20 cellular contexts compared by ENCODE assay signal in genomic region chr10:5708356-5708755, GRCh38.
"Had no signal": no experiment of that assay in that cellular context is flagged by ENCODE, and none has a peak within 500 bp of the region (broad histone marks: within the 10 kb centered on the region; RNA-seq: fewer than 3 reads in every experiment).

No MANE protein-coding gene starts in this region.

- H3K27ac Mint-ChIP-seq: activated CD4-positive, alpha-beta T cell treated with anti-CD3 and anti-CD28 coated beads, Interleukin-2, amount 10 ng/mL, durations not matched to agents 24 days and 14 days; activated CD8-positive, alpha-beta T cell treated with anti-CD3 and anti-CD28 coated beads, Interleukin-2, amount 10 ng/mL, durations not matched to agents 7 days and 5 days had no signal

- H3K9me3 Mint-ChIP-seq: activated CD4-positive, alpha-beta T cell treated with anti-CD3 and anti-CD28 coated beads, Interleukin-2, amount 10 ng/mL, durations not matched to agents 24 days and 14 days; activated T-cell treated with anti-CD3 and anti-CD28 coated beads, Interleukin-2, amount 50 U/mL, for 4 hours; neural crest cell had no signal

- H3K36me3 ChIP-seq: brain microvascular endothelial cell, heart left ventricle, left lung, spleen, tibial artery had no signal

- DNase-seq: activated CD4-positive, alpha-beta T cell treated with anti-CD3 and anti-CD28 coated beads, Interleukin-2, amount 10 ng/mL, durations not matched to agents 24 days and 14 days; activated CD8-positive, alpha-beta T cell treated with anti-CD3 and anti-CD28 coated beads, Interleukin-2, amount 10 ng/mL, durations not matched to agents 7 days and 5 days; activated gamma-delta T cell; activated T-cell treated with anti-CD3 and anti-CD28 coated beads, Interleukin-2, amount 50 U/mL, for 4 hours; aorta; brain microvascular endothelial cell; central memory CD4-positive, alpha-beta T cell; heart left ventricle; kidney; left lung; midbrain; retina; spleen; stimulated activated CD4-positive, alpha-beta T cell treated with anti-CD3 and anti-CD28 coated beads, Interleukin-4, amount 100 ng/mL, for 4 hours; stimulated activated naive CD4-positive, alpha-beta T cell; substantia nigra; T1000; tibial artery had no signal

- H3K4me3 Mint-ChIP-seq: activated CD4-positive, alpha-beta T cell treated with anti-CD3 and anti-CD28 coated beads, Interleukin-2, amount 10 ng/mL, durations not matched to agents 24 days and 14 days; activated CD8-positive, alpha-beta T cell treated with anti-CD3 and anti-CD28 coated beads, Interleukin-2, amount 10 ng/mL, durations not matched to agents 7 days and 5 days; activated T-cell treated with anti-CD3 and anti-CD28 coated beads, Interleukin-2, amount 50 U/mL, for 4 hours; neural crest cell had no signal

- H3K27me3 Mint-ChIP-seq: activated CD4-positive, alpha-beta T cell treated with anti-CD3 and anti-CD28 coated beads, Interleukin-2, amount 10 ng/mL, durations not matched to agents 24 days and 14 days had no signal

- ATAC-seq: activated CD8-positive, alpha-beta T cell treated with anti-CD3 and anti-CD28 coated beads, Interleukin-2, amount 10 ng/mL, durations not matched to agents 7 days and 5 days; activated T-cell treated with anti-CD3 and anti-CD28 coated beads, Interleukin-2, amount 50 U/mL, for 4 hours; heart left ventricle; left lung had no signal

- H3K9me3 ChIP-seq: heart left ventricle, left lung, spleen, tibial artery had no signal

- H3K27me3 ChIP-seq: brain microvascular endothelial cell, heart left ventricle, left lung, spleen, tibial artery had no signal

- H3K4me3 ChIP-seq: coronary artery, heart left ventricle, left lung, spleen, tibial artery had no signal

- H3K27ac ChIP-seq: brain microvascular endothelial cell, coronary artery, heart left ventricle, left lung, spleen, tibial artery had no signal
